9 cellular contexts compared by ENCODE assay signal in the genomic region with DNA sequence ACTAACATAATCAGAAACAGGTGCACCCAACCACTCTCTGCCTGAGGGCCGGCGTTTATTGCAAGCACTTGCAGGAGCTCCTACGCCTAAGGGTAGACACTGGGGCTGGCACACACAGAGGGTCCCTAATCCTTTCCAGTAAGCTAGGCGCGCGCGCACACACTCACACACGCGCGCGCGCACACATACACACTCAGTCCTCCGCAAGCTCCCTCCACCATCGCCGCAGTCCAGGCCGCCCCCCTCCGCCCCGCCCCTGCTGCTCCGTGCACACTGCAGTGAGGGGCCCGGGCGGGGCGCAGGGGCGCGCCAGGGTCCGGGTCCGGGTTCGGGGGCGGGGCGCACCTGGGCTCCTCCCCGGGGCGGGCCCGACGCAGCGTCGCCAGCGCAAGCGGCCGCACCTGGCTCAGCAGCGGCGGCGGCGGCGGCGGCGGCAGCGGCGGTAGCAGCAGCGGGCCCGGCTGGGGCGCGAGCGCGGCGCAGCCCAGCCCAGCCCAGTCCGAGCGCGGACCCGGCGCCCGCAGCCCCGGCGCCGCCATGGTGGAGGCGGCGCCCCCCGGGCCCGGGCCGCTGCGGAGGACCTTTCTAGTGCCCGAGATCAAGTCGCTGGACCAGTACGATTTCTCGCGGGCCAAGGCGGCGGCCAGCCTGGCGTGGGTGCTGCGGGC. TPM values are rescaled to one million over a fixed set of nuclear protein-coding genes. Genes with fewer than 3 reads are reported as not detected.
A peak's percentile ranks its signal among the peaks of the same experiment; 100 is the strongest.
DNase-seq lines count a peak whose midpoint lies in the region; ATAC-seq, FAIRE-seq and TF ChIP-seq lines count a peak whose summit lies in the region.
"Had no signal": no experiment of that assay in that cellular context is flagged by ENCODE, and none has a peak within 500 bp of the region (broad histone marks: within the 10 kb centered on the region; RNA-seq: fewer than 3 reads in every experiment).

CAMSAP3 (plus strand) TSS at position 398 of the 668 bp plus-strand sequence; CDS start at position 538, 140 bp downstream.

- H3K4me1 Mint-ChIP-seq in stimulated activated effector memory CD8-positive, alpha-beta T cell treated with anti-CD3 and anti-CD28 coated beads, Interleukin-12 subunit alpha, Interleukin-12 subunit beta, amount 100 ng/mL, for 72 hours: peaks cover 14% of the 10 kb centered on the region

- peak within 1 kb of the TSS; percentile 67 for H3K4me3 Mint-ChIP-seq in stimulated activated effector memory CD8-positive, alpha-beta T cell treated with anti-CD3 and anti-CD28 coated beads, Interleukin-12 subunit alpha, Interleukin-12 subunit beta, amount 100 ng/mL, for 72 hours

- POLR2A ChIA-PET in SK-N-SH (lab: Yijun Ruan, JAX): interaction anchor here (0.7 to 2.4 kb wide), 5 partner anchors 10 to 38 kb away, joined by 3 to 9 read pairs (median 3); partner anchors contain the start of genes PCP2, PET100 and XAB2

- H3K4me1 ChIP-seq in ES-I3 (ENCODE audit: insufficient read depth, low read length) (peaks cover 9% of the 10 kb centered on the region; the same call in 1 of the 2 replicates), SK-N-SH (ENCODE audit: control insufficient read depth in 1 of 2, insufficient read depth in 2 of 2, low read depth in 1 of 2, low read length in 1 of 2) (peaks cover 0 to 8% of the 10 kb centered on the region in 2 experiments; a peak in 1 of 4 replicates)

- TF ChIP-seq RAD21 in SK-N-SH (IDR thresholded peaks at IDR 0.05; ENCODE audit: low read length): no peak; the same call in 1 of the 2 replicates

- CTCF ChIA-PET in SK-N-SH (lab: Yijun Ruan, JAX): interaction anchor here (0.7 to 2.8 kb wide), 6 partner anchors 12 to 241 kb away, joined by 3 to 19 read pairs (median 3); partner anchors contain the start of gene TRAPPC5

- no peak for TF ChIP-seq POLR2A in lower leg skin (IDR thresholded peaks at IDR 0.05)

- H3K36me3 Mint-ChIP-seq in stimulated activated effector memory CD8-positive, alpha-beta T cell treated with anti-CD3 and anti-CD28 coated beads, Interleukin-12 subunit alpha, Interleukin-12 subunit beta, amount 100 ng/mL, for 72 hours: peaks cover 13% of the 10 kb centered on the region

- no peak within 1 kb of the TSS; a peak in 1 of 4 replicates for H3K27ac ChIP-seq in SK-N-SH (ENCODE audit: low read depth in 2 of 2, low read length in 1 of 2)

- H3K27me3 ChIP-seq in MG63: peaks cover 75% of the 10 kb centered on the region
- H3K27me3 ChIP-seq in SK-N-SH (ENCODE audit: insufficient read depth): peaks cover 23% of the 10 kb centered on the region
- H3K27me3 ChIP-seq in bronchial epithelial cell (ENCODE audit: control insufficient read depth, insufficient read depth, low read length): no peaks in the 10 kb centered on the region

- H3K79me2 ChIP-seq in SK-N-SH (ENCODE audit: insufficient read depth): no peaks in the 10 kb centered on the region

- no peaks in the 10 kb centered on the region for H3F3A ChIP-seq in SK-N-SH (replicated peaks; ENCODE audit: insufficient read depth)

- peak; percentile 83 for ATAC-seq in stimulated activated effector memory CD8-positive, alpha-beta T cell treated with anti-CD3 and anti-CD28 coated beads, Interleukin-12 subunit alpha, Interleukin-12 subunit beta, amount 100 ng/mL, for 72 hours
- no peak for ATAC-seq in HG03280 (IDR thresholded peaks at IDR 0.05; ENCODE audit: unreplicated experiment)

- intact Hi-C loops in lower leg skin (cut with DNase I; ENCODE audit: low total_unique reads): no loop called here

- H3K4me2 ChIP-seq in SK-N-SH: peak within 1 kb of the TSS; percentile 41; the same call in 1 of the 2 replicates

- TF ChIP-seq CTCF in SK-N-SH (IDR thresholded peaks at IDR 0.05): no peak
- TF ChIP-seq CTCF in bronchial epithelial cell (IDR thresholded peaks at IDR 0.05; ENCODE audit: insufficient read depth, low read length, severe bottlenecking): no peak
- no peak for TF ChIP-seq CTCF in lower leg skin (IDR thresholded peaks at IDR 0.05)

- H3K9me3 Mint-ChIP-seq in stimulated activated effector memory CD8-positive, alpha-beta T cell treated with anti-CD3 and anti-CD28 coated beads, Interleukin-12 subunit alpha, Interleukin-12 subunit beta, amount 100 ng/mL, for 72 hours: no peaks in the 10 kb centered on the region

- H3K27ac Mint-ChIP-seq in stimulated activated effector memory CD8-positive, alpha-beta T cell treated with anti-CD3 and anti-CD28 coated beads, Interleukin-12 subunit alpha, Interleukin-12 subunit beta, amount 100 ng/mL, for 72 hours: no peak within 1 kb of the TSS

- H3K4me3 ChIP-seq in MG63 (peak within 1 kb of the TSS; percentile 17; the same call in 1 of the 2 replicates), SK-N-SH (ENCODE audit: low read depth in 2 of 2, low read length in 1 of 2) (peak within 1 kb of the TSS; percentile 47 to 48; a peak in 3 of 4 replicates), bronchial epithelial cell (ENCODE audit: low read depth, low read length) (peak within 1 kb of the TSS; percentile 65), lower leg skin (ENCODE audit: low read depth, poor library complexity, severe bottlenecking) (peak within 1 kb of the TSS; percentile 20)

- WGBS in SK-N-SH (ENCODE audit: low lambda C conversion rate): 1% methylated on average over 12 of the region's 78 CpGs
- 1 to 2% methylated on average over 18 to 26 of the region's 78 CpGs for WGBS in lower leg skin, 2 donors

- no peaks in the 10 kb centered on the region for H3K9me3 ChIP-seq in ES-I3 (ENCODE audit: control insufficient read depth, insufficient read depth, low read length)
- no peaks in the 10 kb centered on the region for H3K9me3 ChIP-seq in MG63
- no peaks in the 10 kb centered on the region for H3K9me3 ChIP-seq in SK-N-SH

- no peaks in the 10 kb centered on the region for H4K20me1 ChIP-seq in SK-N-SH (ENCODE audit: insufficient read depth)

- FAIRE-seq in bronchial epithelial cell (lab: Jason Lieb, UNC): no peak

- DNase-seq in MG63 (no peak), SK-N-SH (peak; percentile 90), bronchial epithelial cell (ENCODE audit: low read depth) (no peak), lower leg skin (ENCODE audit: low spot score in 2 of 2) (no peak), 8988T (no peak)
- DNase-seq in stimulated activated effector memory CD8-positive, alpha-beta T cell treated with anti-CD3 and anti-CD28 coated beads, Interleukin-12 subunit alpha, Interleukin-12 subunit beta, amount 100 ng/mL, for 72 hours (ENCODE audit: low spot score in 2 of 2): peak in 1 of 2 donors; percentile 25

- no peaks in the 10 kb centered on the region for H3K36me3 ChIP-seq in ES-I3 (ENCODE audit: insufficient read depth, low read length)
- no peaks in the 10 kb centered on the region for H3K36me3 ChIP-seq in MG63
- no peaks in the 10 kb centered on the region for H3K36me3 ChIP-seq in SK-N-SH (replicated peaks in 1 of 2; ENCODE audit: control insufficient read depth in 1 of 2, insufficient read depth in 2 of 2, low read length in 1 of 2)
- no peaks in the 10 kb centered on the region for H3K36me3 ChIP-seq in bronchial epithelial cell (ENCODE audit: control insufficient read depth, insufficient read depth, low read length)

- TF ChIP-seq EP300 in SK-N-SH (IDR thresholded peaks at IDR 0.05; ENCODE audit: borderline replicate concordance in 1 of 2, low read depth in 1 of 2, low read length in 1 of 2): peak in 1 of 2 experiments; percentile 34; a peak in 1 of 4 replicates

- H2AFZ ChIP-seq in SK-N-SH (ENCODE audit: low read depth): no peak within 1 kb of the TSS

- no peaks in the 10 kb centered on the region for H3K9me2 ChIP-seq in SK-N-SH

- H3K9ac ChIP-seq in ES-I3 (ENCODE audit: low read depth, low read length): peak within 1 kb of the TSS; percentile 60
- no peak within 1 kb of the TSS for H3K9ac ChIP-seq in SK-N-SH

TF ChIP-seq in SK-N-SH, 30 proteins besides CTCF, POLR2A, EP300 and RAD21:
- no peak for TF ChIP-seq FOXM1 (IDR thresholded peaks at IDR 0.05; ENCODE audit: low read depth)
- 0 out of 2 replicates have a peak, but pooled peaks have one; percentile 26 for TF ChIP-seq MXI1 (IDR thresholded peaks at IDR 0.05; ENCODE audit: low read depth, low read length)
- no peak for TF ChIP-seq IRF3 (IDR thresholded peaks at IDR 0.05; ENCODE audit: low read depth, low read length)
- TF ChIP-seq GABPA (IDR thresholded peaks at IDR 0.05; ENCODE audit: low read depth): no peak
- TF ChIP-seq TCF12 (IDR thresholded peaks at IDR 0.05): peak; percentile 60
- no peak for TF ChIP-seq TEAD4 (IDR thresholded peaks at IDR 0.05; ENCODE audit: borderline replicate concordance, insufficient read depth)
TF ChIP-seq in SK-N-SH: peak in this region for 2.

RNA-seq across cellular contexts. Expression of gene CAMSAP3, which starts in this region (rescaled TPM):
- total RNA-seq in MG63 (2014; rRNA removed; shearing (Covaris generic); ENCODE audit: low replicate concordance): 0.56 and 0.89 TPM in 2 replicates
- 0.05 and 0.08 TPM in 2 replicates for polyA plus RNA-seq in SK-N-SH (2012; rRNA removed)
- polyA plus RNA-seq in SK-N-SH (2012; cell fraction: cytosol; rRNA removed): 0.09 and 0.21 TPM in 2 replicates
- 0.37 and 1.0 TPM in 2 replicates for polyA plus RNA-seq in SK-N-SH (2012; cell fraction: nucleus; rRNA removed)
- total RNA-seq in bronchial epithelial cell (2.4 and 7.0 TPM in 2 replicates), lower leg skin (100 to 1,000 TPM in 3 of 4 donors, 10 to 100 TPM in 1; 75.3 to 174 (median 110) TPM)
- total RNA-seq: RPMI7951 had no signal
